Comparison of ENCODE assay signal across 22 cellular contexts in genomic region chr7:91306266-91306665, GRCh38.
"Had no signal": no experiment of that assay in that cellular context is flagged by ENCODE, and none has a peak within 500 bp of the region (broad histone marks: within the 10 kb centered on the region; RNA-seq: fewer than 3 reads in every experiment).

No MANE protein-coding gene starts in this region.

- H3K36me3 ChIP-seq: esophagus squamous epithelium, left ventricle myocardium inferior, lower lobe of right lung, ovary, suprapubic skin, tibial artery, upper lobe of left lung, uterus had no signal

- H3K27me3 ChIP-seq: esophagus squamous epithelium, hepatocyte, ovary, suprapubic skin, tibial artery, upper lobe of left lung, uterus had no signal

- H3K4me3 ChIP-seq: dorsolateral prefrontal cortex, esophagus squamous epithelium, hepatocyte, left ventricle myocardium inferior, lower lobe of right lung, ovary, suprapubic skin, tibial artery, upper lobe of left lung, uterus had no signal

- H3K27ac ChIP-seq: dorsolateral prefrontal cortex, esophagus squamous epithelium, hepatocyte, left ventricle myocardium inferior, lower lobe of right lung, ovary, suprapubic skin, tibial artery, upper lobe of left lung, uterus had no signal

- FAIRE-seq: kidney had no signal

- DNase-seq: cortex of kidney; dorsolateral prefrontal cortex; effector CD8-positive, alpha-beta T cell; esophagus squamous epithelium; foreskin fibroblast; head of caudate nucleus; kidney; left cardiac atrium; left ventricle myocardium inferior; lower lobe of right lung; natural killer cell; ovary; right cardiac atrium; stimulated activated CD4-positive, alpha-beta T cell treated with anti-CD3 and anti-CD28 coated beads, Interleukin-4, amount 100 ng/mL, for 1 hour; stimulated activated CD8-positive, alpha-beta memory T cell treated with anti-CD3 and anti-CD28 coated beads, Interleukin-4, amount 100 ng/mL, for 48 hours; stimulated activated naive CD8-positive, alpha-beta T cell treated with anti-CD3 and anti-CD28 coated beads, Interleukin-15, Interleukin-2, amounts not matched to agents 100 U/mL and 50 U/mL, for 24 hours; tibial artery; upper lobe of left lung; uterus had no signal

- H3K4me1 ChIP-seq: left ventricle myocardium inferior, suprapubic skin, tibial artery, uterus had no signal

- ATAC-seq: left cardiac atrium; lower lobe of right lung; natural killer cell; right cardiac atrium; stimulated activated effector memory CD8-positive, alpha-beta T cell treated with anti-CD3 and anti-CD28 coated beads, Interleukin-12 subunit alpha, Interleukin-12 subunit beta, amount 100 ng/mL, for 72 hours; stimulated activated naive CD8-positive, alpha-beta T cell treated with anti-CD3 and anti-CD28 coated beads, Interleukin-15, Interleukin-2, amounts not matched to agents 100 U/mL and 50 U/mL, for 24 hours had no signal

- H3K9me3 ChIP-seq: esophagus squamous epithelium, lower lobe of right lung, ovary, suprapubic skin, tibial artery, upper lobe of left lung, uterus had no signal
